Comparison of ENCODE assay signal across 31 cellular contexts in genomic region chr2:51225377-51225776, GRCh38.
"Had no signal": no experiment of that assay in that cellular context is flagged by ENCODE, and none has a peak within 500 bp of the region (broad histone marks: within the 10 kb centered on the region; RNA-seq: fewer than 3 reads in every experiment).

No MANE protein-coding gene starts in this region.

- H3K27me3 Mint-ChIP-seq: activated CD4-positive, alpha-beta memory T cell treated with anti-CD3 and anti-CD28 coated beads, Interleukin-2, amount 10 ng/mL, durations not matched to agents 7 days and 5 days; activated CD4-positive, alpha-beta T cell treated with anti-CD3 and anti-CD28 coated beads, Interleukin-2, amount 10 ng/mL, durations not matched to agents 7 days and 5 days; activated naive CD4-positive, alpha-beta T cell treated with anti-CD3 and anti-CD28 coated beads, Interleukin-2, amount 10 ng/mL, durations not matched to agents 7 days and 5 days; activated naive CD8-positive, alpha-beta T cell treated with anti-CD3 and anti-CD28 coated beads, Interleukin-2, amount 10 ng/mL, durations not matched to agents 7 days and 5 days; activated T-cell treated with anti-CD3 and anti-CD28 coated beads, Interleukin-2, amount 50 U/mL, for 24 hours; brain had no signal

- FAIRE-seq: endometrium, frontal cortex had no signal

- H3K4me1 ChIP-seq: ascending aorta, breast epithelium, colonic mucosa had no signal

- H3K4me3 Mint-ChIP-seq: activated CD4-positive, alpha-beta memory T cell treated with anti-CD3 and anti-CD28 coated beads, Interleukin-2, amount 10 ng/mL, durations not matched to agents 7 days and 5 days; activated CD4-positive, alpha-beta T cell treated with anti-CD3 and anti-CD28 coated beads, Interleukin-2, amount 10 ng/mL, durations not matched to agents 7 days and 5 days; activated naive CD4-positive, alpha-beta T cell treated with anti-CD3 and anti-CD28 coated beads, Interleukin-2, amount 10 ng/mL, durations not matched to agents 7 days and 5 days; activated naive CD8-positive, alpha-beta T cell treated with anti-CD3 and anti-CD28 coated beads, Interleukin-2, amount 10 ng/mL, durations not matched to agents 7 days and 5 days; activated T-cell treated with anti-CD3 and anti-CD28 coated beads, Interleukin-2, amount 50 U/mL, for 24 hours; activated T-cell treated with anti-CD3 and anti-CD28 coated beads, Interleukin-2, amount 50 U/mL, for 72 hours; brain; T-helper 2 cell treated with Interferon-gamma antibody and Interleukin-4, amounts not matched to agents 5 μg/mL and 100 μg/mL, for 36 hours had no signal

- H3K36me3 Mint-ChIP-seq: activated naive CD4-positive, alpha-beta T cell treated with anti-CD3 and anti-CD28 coated beads, Interleukin-2, amount 10 ng/mL, durations not matched to agents 7 days and 5 days; activated naive CD8-positive, alpha-beta T cell treated with anti-CD3 and anti-CD28 coated beads, Interleukin-2, amount 10 ng/mL, durations not matched to agents 7 days and 5 days; brain had no signal

- H3K9me3 ChIP-seq: ascending aorta, breast epithelium, colonic mucosa had no signal

- ATAC-seq: activated naive CD4-positive, alpha-beta T cell treated with anti-CD3 and anti-CD28 coated beads, Interleukin-2, amount 50 U/mL, for 72 hours; activated T-cell treated with anti-CD3 and anti-CD28 coated beads, Interleukin-2, amount 50 U/mL, for 72 hours; esophagus mucosa had no signal

- DNase-seq: activated CD4-positive, alpha-beta memory T cell treated with anti-CD3 and anti-CD28 coated beads, Interleukin-2, amount 10 ng/mL, durations not matched to agents 7 days and 5 days; activated CD4-positive, alpha-beta T cell treated with anti-CD3 and anti-CD28 coated beads for 4 hours; activated CD4-positive, alpha-beta T cell treated with anti-CD3 and anti-CD28 coated beads, Interleukin-2, amount 10 ng/mL, durations not matched to agents 7 days and 5 days; activated CD4-positive, alpha-beta T cell treated with anti-CD3 and anti-CD28 coated beads, Interleukin-2, amount 50 U/mL, for 4 hours; activated CD4-positive, CD25-positive, alpha-beta regulatory T cell; activated CD4-positive, CD25-positive, alpha-beta regulatory T cell treated with anti-CD3 and anti-CD28 coated beads, Interleukin-2, amount 50 U/mL, for 72 hours; activated CD8-positive, alpha-beta memory T cell treated with anti-CD3 and anti-CD28 coated beads, Interleukin-2, amount 50 U/mL, for 48 hours; activated gamma-delta T cell; activated naive CD4-positive, alpha-beta T cell; activated naive CD4-positive, alpha-beta T cell treated with anti-CD3 and anti-CD28 coated beads, Interleukin-2, amount 10 ng/mL, durations not matched to agents 7 days and 5 days; activated naive CD8-positive, alpha-beta T cell treated with anti-CD3 and anti-CD28 coated beads, Interleukin-2, amount 10 ng/mL, durations not matched to agents 7 days and 5 days; activated T-cell treated with anti-CD3 and anti-CD28 coated beads for 4 hours; activated T-cell treated with anti-CD3 and anti-CD28 coated beads, Interleukin-2, amount 50 U/mL, for 24 hours; activated T-cell treated with anti-CD3 and anti-CD28 coated beads, Interleukin-2, amount 50 U/mL, for 72 hours; central memory CD4-positive, alpha-beta T cell; cerebellar nuclear complex; colonic mucosa; effector CD8-positive, alpha-beta T cell; foreskin fibroblast; head of caudate nucleus; hippocampal formation; T1000 had no signal

- H3K4me3 ChIP-seq: ascending aorta, breast epithelium, cardiac muscle cell, colonic mucosa had no signal

- H3K27ac ChIP-seq: ascending aorta, breast epithelium, cardiac muscle cell, colonic mucosa had no signal

- H3K36me3 ChIP-seq: ascending aorta, breast epithelium, cardiac muscle cell, colonic mucosa had no signal

- H3K9me3 Mint-ChIP-seq: brain had no signal

- H3K27ac Mint-ChIP-seq: activated CD4-positive, alpha-beta memory T cell treated with anti-CD3 and anti-CD28 coated beads, Interleukin-2, amount 10 ng/mL, durations not matched to agents 7 days and 5 days; activated CD4-positive, alpha-beta T cell treated with anti-CD3 and anti-CD28 coated beads, Interleukin-2, amount 10 ng/mL, durations not matched to agents 7 days and 5 days; activated naive CD4-positive, alpha-beta T cell treated with anti-CD3 and anti-CD28 coated beads, Interleukin-2, amount 10 ng/mL, durations not matched to agents 7 days and 5 days; activated naive CD4-positive, alpha-beta T cell treated with anti-CD3 and anti-CD28 coated beads, Interleukin-2, amount 50 U/mL, for 72 hours; activated naive CD8-positive, alpha-beta T cell treated with anti-CD3 and anti-CD28 coated beads, Interleukin-2, amount 10 ng/mL, durations not matched to agents 7 days and 5 days; activated T-cell treated with anti-CD3 and anti-CD28 coated beads, Interleukin-2, amount 50 U/mL, for 24 hours; activated T-cell treated with anti-CD3 and anti-CD28 coated beads, Interleukin-2, amount 50 U/mL, for 72 hours; brain; T-helper 2 cell treated with Interferon-gamma antibody and Interleukin-4, amounts not matched to agents 5 μg/mL and 100 μg/mL, for 36 hours had no signal

- H3K4me1 Mint-ChIP-seq: activated CD4-positive, alpha-beta memory T cell treated with anti-CD3 and anti-CD28 coated beads, Interleukin-2, amount 10 ng/mL, durations not matched to agents 7 days and 5 days; activated CD4-positive, alpha-beta T cell treated with anti-CD3 and anti-CD28 coated beads, Interleukin-2, amount 10 ng/mL, durations not matched to agents 7 days and 5 days; activated naive CD4-positive, alpha-beta T cell treated with anti-CD3 and anti-CD28 coated beads, Interleukin-2, amount 10 ng/mL, durations not matched to agents 7 days and 5 days; activated naive CD8-positive, alpha-beta T cell treated with anti-CD3 and anti-CD28 coated beads, Interleukin-2, amount 10 ng/mL, durations not matched to agents 7 days and 5 days; brain had no signal

- H3K27me3 ChIP-seq: ascending aorta, breast epithelium, cardiac muscle cell, colonic mucosa had no signal
